Comparison of ENCODE assay signal across 8 cellular contexts in the genomic region with DNA sequence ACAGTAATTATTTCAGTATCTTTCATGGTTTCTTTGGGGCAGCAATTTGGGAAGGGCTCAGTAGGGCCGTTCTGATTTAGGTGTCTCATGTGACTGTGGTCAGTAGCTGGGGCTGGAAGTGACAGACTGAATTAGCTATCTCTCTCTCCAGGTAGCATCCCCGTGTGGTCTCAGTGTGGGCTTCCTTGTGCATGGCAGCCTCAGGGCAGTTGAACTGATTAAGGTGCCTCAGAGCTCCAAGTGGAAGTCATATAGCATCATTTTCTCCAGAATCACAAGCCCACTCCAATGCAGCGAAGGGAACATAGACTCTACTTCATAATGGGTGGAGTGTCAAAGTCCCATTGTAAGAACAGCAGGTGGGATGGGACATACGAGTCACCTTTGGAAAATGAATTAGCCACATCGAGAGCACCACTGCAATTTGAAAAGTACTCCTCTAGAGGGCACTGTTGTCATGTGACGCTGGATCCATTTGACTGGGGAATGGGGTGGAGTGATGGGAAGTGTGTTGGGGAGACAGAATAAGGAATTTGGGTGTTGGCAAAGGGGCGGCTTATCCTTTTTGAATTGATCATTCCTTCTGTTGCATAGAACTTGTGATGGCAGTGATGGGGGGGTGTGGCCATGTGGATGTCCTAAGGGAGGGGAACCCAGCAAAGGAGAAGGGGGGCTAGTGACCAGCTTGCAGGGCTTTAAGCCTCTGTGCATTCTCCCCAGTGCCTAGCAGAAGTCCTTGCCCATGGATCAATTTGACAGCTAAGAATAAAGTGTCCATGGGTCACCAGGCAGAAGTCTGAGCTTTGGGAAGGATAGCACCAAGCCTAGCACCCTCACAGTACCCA. TPM values are rescaled to one million over a fixed set of nuclear protein-coding genes. Genes with fewer than 3 reads are reported as not detected.
DNase-seq lines count a peak whose midpoint lies in the region; ATAC-seq, FAIRE-seq and TF ChIP-seq lines count a peak whose summit lies in the region.

No MANE protein-coding gene starts in this region.

- H3K9me3 ChIP-seq in A549 (no peaks in the 10 kb centered on the region), testis (no peaks in the 10 kb centered on the region)

- TF ChIP-seq CTCF in A549 (IDR thresholded peaks at IDR 0.05): peak; percentile 98
- TF ChIP-seq CTCF in WTC11 (IDR thresholded peaks at IDR 0.05): peak; percentile 66
- TF ChIP-seq CTCF in testis (IDR thresholded peaks at IDR 0.05): peak in 2 of 3 experiments; percentile 65 to 67

- H3K4me3 ChIP-seq in A549 (no peak overlapping the region), testis (no peak overlapping the region)

- H3K27ac ChIP-seq in A549: no peak overlapping the region
- H3K27ac ChIP-seq in testis: no peak overlapping the region

- peak; percentile 97 to 98 for TF ChIP-seq RAD21 in A549 (conservative IDR thresholded peaks at IDR 0.05 in 1 of 2, IDR thresholded peaks at IDR 0.05 in 1 of 2)

- H3K4me1 Mint-ChIP-seq in WTC11: no peaks in the 10 kb centered on the region
- H3K4me1 Mint-ChIP-seq in effector memory CD8-positive, alpha-beta T cell (ENCODE audit: low read depth in 2 of 2): no peaks in the 10 kb centered on the region
- H3K4me1 Mint-ChIP-seq in memory B cell: peaks cover 2% of the 10 kb centered on the region

- CTCF ChIA-PET in A549 (lab: Yijun Ruan, JAX): interaction anchor here (0.6 to 10.0 kb wide), 68 partner anchors 9 to 522 kb away, joined by 3 to 202 read pairs (median 5); a partner anchor contains a TSS
- CTCF ChIA-PET in WTC11 (lab: Charles Lee): interaction anchor here (0.6 to 3.3 kb wide), 10 partner anchors 12 to 304 kb away, joined by 3 to 31 read pairs (median 4); no protein-coding TSS in a partner anchor

- TF ChIP-seq POLR2A in A549 (IDR thresholded peaks at IDR 0.05; ENCODE audit: low read length) (no peak), testis (IDR thresholded peaks at IDR 0.05) (no peak)

- POLR2A ChIA-PET in A549 (lab: Yijun Ruan, JAX): interaction anchor here (0.8 kb wide), 1 partner anchor 127 kb away, joined by 3 read pairs; no protein-coding TSS in a partner anchor
- POLR2A ChIA-PET in WTC11 (lab: Charles Lee): no interaction called here

- H3K4me2 ChIP-seq in A549: no peak overlapping the region

- peaks cover 64% of the 10 kb centered on the region for H3K27me3 Mint-ChIP-seq in WTC11 (ENCODE audit: low read depth)
- peaks cover 24 to 49% of the 10 kb centered on the region in 2 donors for H3K27me3 Mint-ChIP-seq in effector memory CD8-positive, alpha-beta T cell
- H3K27me3 Mint-ChIP-seq in memory B cell: peaks cover 18% of the 10 kb centered on the region

- H3K9me3 Mint-ChIP-seq in WTC11 (no peaks in the 10 kb centered on the region), memory B cell (no peaks in the 10 kb centered on the region)
- no peaks in the 10 kb centered on the region for H3K9me3 Mint-ChIP-seq in effector memory CD8-positive, alpha-beta T cell

- peak; percentile 98 for FAIRE-seq in A549 (lab: Jason Lieb, UNC)

- no peak for TF ChIP-seq EP300 in A549 (IDR thresholded peaks at IDR 0.05)

- H3K4me3 Mint-ChIP-seq in WTC11: no peak overlapping the region
- no peak overlapping the region for H3K4me3 Mint-ChIP-seq in effector memory CD8-positive, alpha-beta T cell
- H3K4me3 Mint-ChIP-seq in memory B cell: no peak overlapping the region

- H3K36me3 Mint-ChIP-seq in WTC11 (no peaks in the 10 kb centered on the region), memory B cell (no peaks in the 10 kb centered on the region)
- no peaks in the 10 kb centered on the region for H3K36me3 Mint-ChIP-seq in effector memory CD8-positive, alpha-beta T cell (ENCODE audit: insufficient read depth)

- ATAC-seq in A549 (peak; percentile 66 to 88; a peak in 5 of 6 replicates), WTC11 (peak; percentile 91), memory B cell (ENCODE audit: low read depth) (peak; percentile 38), HG03378 (IDR thresholded peaks at IDR 0.05; ENCODE audit: unreplicated experiment) (no peak)
- ATAC-seq in effector memory CD8-positive, alpha-beta T cell (replicated peaks): peak; percentile 50

- DNase-seq in A549 (ENCODE audit: low read depth in 1 of 2, low spot score in 1 of 2) (peak; percentile 60 to 91), GM03348 (ENCODE audit: low spot score) (peak; percentile 83), NCI-H187 treated with DMSO at 0.1 percent for 48 hours (lab: John Stamatoyannopoulos, UW) (peak; percentile 74), WTC11 (ENCODE audit: low spot score) (peak; percentile 53), memory B cell (ENCODE audit: low spot score in 2 of 2) (peak; percentile 19 to 22), testis (peak; percentile 32)
- DNase-seq in effector memory CD8-positive, alpha-beta T cell: peak; percentile 24 to 44 (median 33)

- H3K27ac Mint-ChIP-seq in WTC11: no peak overlapping the region
- H3K27ac Mint-ChIP-seq in effector memory CD8-positive, alpha-beta T cell: no peak overlapping the region
- H3K27ac Mint-ChIP-seq in memory B cell: no peak overlapping the region

- intact Hi-C loops in testis (cut with DNase I; ENCODE audit: low total_unique reads): no loop called here

- H3K4me1 ChIP-seq in A549: peaks cover 9% of the 10 kb centered on the region; the same call in 1 of the 3 replicates
- H3K4me1 ChIP-seq in testis: no peaks in the 10 kb centered on the region

- 1% methylated on average over 7 of the region's 7 CpGs for WGBS in A549 (ENCODE audit: missing lambda C conversion rate)
- 25 to 28% methylated on average over 7 of the region's 7 CpGs for WGBS in testis, 2 donors

- no peaks in the 10 kb centered on the region for H3K27me3 ChIP-seq in testis

- H3K36me3 ChIP-seq in testis (ENCODE audit: low read depth, missing control alignments): no peaks in the 10 kb centered on the region

TF ChIP-seq in A549, 52 proteins besides CTCF, POLR2A, EP300 and RAD21:
- TF ChIP-seq POLR2AphosphoS2 (conservative IDR thresholded peaks at IDR 0.05; ENCODE audit: low read length): no peak
- TF ChIP-seq SMC3 (IDR thresholded peaks at IDR 0.05): peak; percentile 94

TF ChIP-seq in WTC11, 78 proteins besides CTCF, POLR2A, EP300 and RAD21:
- TF ChIP-seq, protein P1, sequence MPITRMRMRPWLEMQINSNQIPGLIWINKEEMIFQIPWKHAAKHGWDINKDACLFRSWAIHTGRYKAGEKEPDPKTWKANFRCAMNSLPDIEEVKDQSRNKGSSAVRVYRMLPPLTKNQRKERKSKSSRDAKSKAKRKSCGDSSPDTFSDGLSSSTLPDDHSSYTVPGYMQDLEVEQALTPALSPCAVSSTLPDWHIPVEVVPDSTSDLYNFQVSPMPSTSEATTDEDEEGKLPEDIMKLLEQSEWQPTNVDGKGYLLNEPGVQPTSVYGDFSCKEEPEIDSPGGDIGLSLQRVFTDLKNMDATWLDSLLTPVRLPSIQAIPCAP (CRISPR knock-in tag; IDR thresholded peaks at IDR 0.05): no peak
- TF ChIP-seq ZNF423 (CRISPR knock-in tag; IDR thresholded peaks at IDR 0.05) (peak; percentile 16; the same call in 1 of the 2 replicates), ZNF671 (CRISPR knock-in tag; IDR thresholded peaks at IDR 0.05) (no peak)

RNA-seq across cellular contexts. Expression of a gene that starts 39.3 kb away (rescaled TPM):
- polyA plus RNA-seq in A549 (2011; rRNA removed) (88.5 and 117 TPM in 2 replicates), A549 (2017; fragmentation: RNase III; extraction: RNeasy Plus Mini Kit Qiagen cat#74134 plus additional on column Dnase treatment) (112 to 125 TPM (median 119 TPM) in 3 replicates), testis (ENCODE audit: insufficient read depth, low read depth, low replicate concordance) (19.8 TPM)
- polyA plus RNA-seq in A549 (2012; cell fraction: cytosol; rRNA removed): 86.3 and 86.8 TPM in 2 replicates
- polyA plus RNA-seq in A549 (2012; cell fraction: nucleus; rRNA removed): 48.5 and 56.0 TPM in 2 replicates
- polyA minus RNA-seq in A549 (2011; rRNA and poly(A)+ RNA removed): 17.9 and 22.2 TPM in 2 replicates
- total RNA-seq in WTC11 (2021) (81.0 to 83.9 TPM (median 81.4 TPM) in 3 replicates), testis (10 to 100 TPM; 24.8 to 25.3 TPM)

RNA-seq across cellular contexts. Expression of a gene that starts 47.6 kb away (rescaled TPM):
- polyA plus RNA-seq in A549 (2011; rRNA removed): 341 and 555 TPM in 2 replicates
- 311 and 441 TPM in 2 replicates for polyA plus RNA-seq in A549 (2012; cell fraction: cytosol; rRNA removed)
- polyA plus RNA-seq in A549 (2012; cell fraction: nucleus; rRNA removed): 59.2 and 141 TPM in 2 replicates
- 483 to 531 TPM (median 514 TPM) in 3 replicates for polyA plus RNA-seq in A549 (2017; fragmentation: RNase III; extraction: RNeasy Plus Mini Kit Qiagen cat#74134 plus additional on column Dnase treatment)
- polyA minus RNA-seq in A549 (2011; rRNA and poly(A)+ RNA removed): 19.5 and 24.2 TPM in 2 replicates
- 350 to 369 TPM (median 355 TPM) in 3 replicates for total RNA-seq in WTC11 (2021)
- total RNA-seq in testis: 100 to 1,000 TPM in 1 of 2 donors, 10 to 100 TPM in 1; 95.1 to 105 TPM
- 115 TPM for polyA plus RNA-seq in testis (ENCODE audit: insufficient read depth, low read depth, low replicate concordance)

Comparison
In these comparisons a context has a peak if more than half of its experiments do, and no peak if none do; other contexts are left out.
1. DNase-seq: peak in every context shown above with its lines; median percentile 83 in GM03348; 76 in A549; 74 in NCI-H187 treated with DMSO at 0.1 percent for 48 hours; 53 in WTC11; 33 in effector memory CD8-positive, alpha-beta T cell; 32 in testis; 20 in memory B cell.